1 cellular context compared by ENCODE assay signal in the genomic region with DNA sequence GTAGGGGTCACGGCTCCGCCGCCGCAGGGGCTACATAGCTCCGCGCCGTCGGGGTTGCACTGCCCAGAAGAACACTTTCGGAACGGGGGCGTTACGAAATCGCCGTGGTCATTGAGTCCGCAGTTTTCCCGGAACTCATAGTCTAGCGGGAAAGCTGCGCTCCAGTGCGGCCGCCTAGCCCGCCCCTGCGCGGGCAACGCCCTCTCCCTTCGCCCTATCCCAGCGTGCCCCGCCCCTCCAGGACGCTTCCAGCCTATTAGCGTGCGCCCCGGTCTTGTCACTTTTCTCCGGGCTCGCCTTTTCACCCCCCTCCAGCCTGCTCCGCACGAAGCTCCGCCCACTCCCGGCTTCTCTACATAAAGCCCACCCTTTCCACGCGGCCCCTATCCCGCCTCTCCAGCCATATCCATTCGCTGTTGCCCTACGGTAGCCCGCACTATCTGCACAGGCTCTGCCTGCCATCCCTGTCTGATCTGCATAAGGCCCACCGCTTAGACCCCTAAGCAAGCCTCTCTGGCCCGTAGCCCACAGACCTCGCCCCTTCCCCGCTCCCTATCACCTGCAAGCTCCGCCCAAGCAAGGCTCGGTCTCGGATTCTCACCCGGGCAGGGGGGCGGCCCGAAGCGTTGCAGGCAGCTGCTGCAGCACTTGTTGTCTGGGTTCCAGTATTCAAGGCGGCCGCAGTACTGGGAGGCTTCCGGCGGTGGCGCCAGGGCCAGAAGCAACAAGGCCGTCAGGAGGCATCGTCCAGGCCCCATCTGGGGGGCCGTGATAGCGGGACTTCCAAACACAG.
TF ChIP-seq lines count a peak whose summit lies in the region.

No MANE protein-coding gene starts in this region.

TF ChIP-seq in K562, 482 proteins besides CTCF, POLR2A, EP300 and RAD21 (continued from another document and continues in another):
- TF ChIP-seq ZNF518B (CRISPR knock-in tag; IDR thresholded peaks at IDR 0.05), result no peak
- TF ChIP-seq ZNF24 (IDR thresholded peaks at IDR 0.05), result 0 out of 2 replicates have a peak, but pooled peaks have one; percentile 17
- TF ChIP-seq ARNT (IDR thresholded peaks at IDR 0.05), result peak in 1 of 2 experiments; percentile 44; a peak in 1 of 4 replicates
- no peak for TF ChIP-seq PHF21A (IDR thresholded peaks at IDR 0.05; ENCODE audit: borderline replicate concordance, low read depth)
- no peak for TF ChIP-seq ZNF133 (CRISPR knock-in tag; IDR thresholded peaks at IDR 0.05)
- TF ChIP-seq ELK1 (CRISPR knock-in tag; IDR thresholded peaks at IDR 0.05), result no peak
- peak; percentile 92 for TF ChIP-seq HNRNPLL (IDR thresholded peaks at IDR 0.05; ENCODE audit: low read depth, low read length, poor library complexity, severe bottlenecking)
- 0 out of 2 replicates have a peak, but pooled peaks have one; percentile 33 for TF ChIP-seq SMARCE1 (IDR thresholded peaks at IDR 0.05)
- TF ChIP-seq ZNF140 (CRISPR knock-in tag; IDR thresholded peaks at IDR 0.05), result no peak
- TF ChIP-seq JUNB (CRISPR knock-in tag; conservative IDR thresholded peaks at IDR 0.05), result no peak
- no peak for TF ChIP-seq CBFA2T2 (conservative IDR thresholded peaks at IDR 0.05)
- no peak for TF ChIP-seq PYGO2 (tag; IDR thresholded peaks at IDR 0.05)
- TF ChIP-seq STAT6 (CRISPR knock-in tag; IDR thresholded peaks at IDR 0.05), result no peak
- 0 out of 2 replicates have a peak, but pooled peaks have one; percentile 46 for TF ChIP-seq GATA2 (CRISPR knock-in tag; IDR thresholded peaks at IDR 0.05)
- TF ChIP-seq, protein P1, sequence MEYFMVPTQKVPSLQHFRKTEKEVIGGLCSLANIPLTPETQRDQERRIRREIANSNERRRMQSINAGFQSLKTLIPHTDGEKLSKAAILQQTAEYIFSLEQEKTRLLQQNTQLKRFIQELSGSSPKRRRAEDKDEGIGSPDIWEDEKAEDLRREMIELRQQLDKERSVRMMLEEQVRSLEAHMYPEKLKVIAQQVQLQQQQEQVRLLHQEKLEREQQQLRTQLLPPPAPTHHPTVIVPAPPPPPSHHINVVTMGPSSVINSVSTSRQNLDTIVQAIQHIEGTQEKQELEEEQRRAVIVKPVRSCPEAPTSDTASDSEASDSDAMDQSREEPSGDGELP (CRISPR knock-in tag; IDR thresholded peaks at IDR 0.05; ENCODE audit: borderline replicate concordance), result peak; percentile 88; the same call in 1 of the 2 replicates
- peak; percentile 63 for TF ChIP-seq ATF7 (IDR thresholded peaks at IDR 0.05)
- TF ChIP-seq ZSCAN32 (CRISPR knock-in tag; IDR thresholded peaks at IDR 0.05), result no peak
- peak; percentile 67 for TF ChIP-seq RBM39 (optimal IDR thresholded peaks at IDR 0.05; ENCODE audit: low read depth, low read length)
- TF ChIP-seq TCF15 (CRISPR knock-in tag; IDR thresholded peaks at IDR 0.05), result no peak
- peak; percentile 61; the same call in 1 of the 2 replicates for TF ChIP-seq LCOR (CRISPR knock-in tag; IDR thresholded peaks at IDR 0.05)
- TF ChIP-seq ZNF41 (CRISPR knock-in tag; conservative IDR thresholded peaks at IDR 0.05), result no peak
- TF ChIP-seq, protein P2, sequence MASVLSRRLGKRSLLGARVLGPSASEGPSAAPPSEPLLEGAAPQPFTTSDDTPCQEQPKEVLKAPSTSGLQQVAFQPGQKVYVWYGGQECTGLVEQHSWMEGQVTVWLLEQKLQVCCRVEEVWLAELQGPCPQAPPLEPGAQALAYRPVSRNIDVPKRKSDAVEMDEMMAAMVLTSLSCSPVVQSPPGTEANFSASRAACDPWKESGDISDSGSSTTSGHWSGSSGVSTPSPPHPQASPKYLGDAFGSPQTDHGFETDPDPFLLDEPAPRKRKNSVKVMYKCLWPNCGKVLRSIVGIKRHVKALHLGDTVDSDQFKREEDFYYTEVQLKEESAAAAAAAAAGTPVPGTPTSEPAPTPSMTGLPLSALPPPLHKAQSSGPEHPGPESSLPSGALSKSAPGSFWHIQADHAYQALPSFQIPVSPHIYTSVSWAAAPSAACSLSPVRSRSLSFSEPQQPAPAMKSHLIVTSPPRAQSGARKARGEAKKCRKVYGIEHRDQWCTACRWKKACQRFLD (CRISPR knock-in tag; IDR thresholded peaks at IDR 0.05), result no peak
- TF ChIP-seq CREM (IDR thresholded peaks at IDR 0.05; ENCODE audit: low read depth), result peak; percentile 20; the same call in 1 of the 2 replicates
- TF ChIP-seq HDAC3 (IDR thresholded peaks at IDR 0.05; ENCODE audit: borderline replicate concordance, partially characterized antibody), result no peak
- TF ChIP-seq FOXP1 (CRISPR knock-in tag; IDR thresholded peaks at IDR 0.05), result peak; percentile 92
- TF ChIP-seq ZBTB11 (CRISPR knock-in tag; IDR thresholded peaks at IDR 0.05), result peak in 1 of 3 experiments; percentile 71; a peak in 1 of 6 replicates
- 0 out of 2 replicates have a peak, but pooled peaks have one; percentile 64 for TF ChIP-seq GATAD2A (IDR thresholded peaks at IDR 0.05)
- peak in 1 of 2 experiments; percentile 78; a peak in 2 of 4 replicates for TF ChIP-seq HDAC1 (IDR thresholded peaks at IDR 0.05)
- peak; percentile 49 for TF ChIP-seq HMGN3 (IDR thresholded peaks at IDR 0.05; ENCODE audit: borderline replicate concordance, extremely low read depth, insufficient read length, low read depth, low read length)
- TF ChIP-seq TEAD4 (IDR thresholded peaks at IDR 0.05; ENCODE audit: low read length), result no peak
- TF ChIP-seq TEAD4 (CRISPR knock-in tag; IDR thresholded peaks at IDR 0.05; ENCODE audit: borderline replicate concordance), result no peak
- no peak for TF ChIP-seq TBL1XR1 (IDR thresholded peaks at IDR 0.05; ENCODE audit: low read length in 2 of 2)
- no peak for TF ChIP-seq MTF1 (CRISPR knock-in tag; IDR thresholded peaks at IDR 0.05; ENCODE audit: borderline replicate concordance)
- TF ChIP-seq CBFA2T3 (IDR thresholded peaks at IDR 0.05), result peak; percentile 71; the same call in 1 of the 2 replicates
- no peak for TF ChIP-seq KAT2B (IDR thresholded peaks at IDR 0.05; ENCODE audit: low read depth, low read length)
- TF ChIP-seq PHB2 (IDR thresholded peaks at IDR 0.05; ENCODE audit: low read depth), result no peak
- TF ChIP-seq, protein P3, sequence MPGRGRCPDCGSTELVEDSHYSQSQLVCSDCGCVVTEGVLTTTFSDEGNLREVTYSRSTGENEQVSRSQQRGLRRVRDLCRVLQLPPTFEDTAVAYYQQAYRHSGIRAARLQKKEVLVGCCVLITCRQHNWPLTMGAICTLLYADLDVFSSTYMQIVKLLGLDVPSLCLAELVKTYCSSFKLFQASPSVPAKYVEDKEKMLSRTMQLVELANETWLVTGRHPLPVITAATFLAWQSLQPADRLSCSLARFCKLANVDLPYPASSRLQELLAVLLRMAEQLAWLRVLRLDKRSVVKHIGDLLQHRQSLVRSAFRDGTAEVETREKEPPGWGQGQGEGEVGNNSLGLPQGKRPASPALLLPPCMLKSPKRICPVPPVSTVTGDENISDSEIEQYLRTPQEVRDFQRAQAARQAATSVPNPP (IDR thresholded peaks at IDR 0.05; ENCODE audit: borderline replicate concordance, insufficient read depth, insufficient read length), result no peak
- TF ChIP-seq, protein P4, sequence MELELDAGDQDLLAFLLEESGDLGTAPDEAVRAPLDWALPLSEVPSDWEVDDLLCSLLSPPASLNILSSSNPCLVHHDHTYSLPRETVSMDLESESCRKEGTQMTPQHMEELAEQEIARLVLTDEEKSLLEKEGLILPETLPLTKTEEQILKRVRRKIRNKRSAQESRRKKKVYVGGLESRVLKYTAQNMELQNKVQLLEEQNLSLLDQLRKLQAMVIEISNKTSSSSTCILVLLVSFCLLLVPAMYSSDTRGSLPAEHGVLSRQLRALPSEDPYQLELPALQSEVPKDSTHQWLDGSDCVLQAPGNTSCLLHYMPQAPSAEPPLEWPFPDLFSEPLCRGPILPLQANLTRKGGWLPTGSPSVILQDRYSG (tag; conservative IDR thresholded peaks at IDR 0.05; ENCODE audit: low read depth), result no peak
- TF ChIP-seq CEBPB (tag; IDR thresholded peaks at IDR 0.05), result peak; percentile 97
- TF ChIP-seq, protein P5, sequence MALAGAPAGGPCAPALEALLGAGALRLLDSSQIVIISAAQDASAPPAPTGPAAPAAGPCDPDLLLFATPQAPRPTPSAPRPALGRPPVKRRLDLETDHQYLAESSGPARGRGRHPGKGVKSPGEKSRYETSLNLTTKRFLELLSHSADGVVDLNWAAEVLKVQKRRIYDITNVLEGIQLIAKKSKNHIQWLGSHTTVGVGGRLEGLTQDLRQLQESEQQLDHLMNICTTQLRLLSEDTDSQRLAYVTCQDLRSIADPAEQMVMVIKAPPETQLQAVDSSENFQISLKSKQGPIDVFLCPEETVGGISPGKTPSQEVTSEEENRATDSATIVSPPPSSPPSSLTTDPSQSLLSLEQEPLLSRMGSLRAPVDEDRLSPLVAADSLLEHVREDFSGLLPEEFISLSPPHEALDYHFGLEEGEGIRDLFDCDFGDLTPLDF (CRISPR knock-in tag; IDR thresholded peaks at IDR 0.05), result peak; percentile 24; the same call in 1 of the 2 replicates
- no peak for TF ChIP-seq ZNF57 (CRISPR knock-in tag; IDR thresholded peaks at IDR 0.05)
- TF ChIP-seq POU5F1 (IDR thresholded peaks at IDR 0.05; ENCODE audit: borderline replicate concordance, low read depth, low read length, partially characterized antibody), result no peak
